In the genomic region with DNA sequence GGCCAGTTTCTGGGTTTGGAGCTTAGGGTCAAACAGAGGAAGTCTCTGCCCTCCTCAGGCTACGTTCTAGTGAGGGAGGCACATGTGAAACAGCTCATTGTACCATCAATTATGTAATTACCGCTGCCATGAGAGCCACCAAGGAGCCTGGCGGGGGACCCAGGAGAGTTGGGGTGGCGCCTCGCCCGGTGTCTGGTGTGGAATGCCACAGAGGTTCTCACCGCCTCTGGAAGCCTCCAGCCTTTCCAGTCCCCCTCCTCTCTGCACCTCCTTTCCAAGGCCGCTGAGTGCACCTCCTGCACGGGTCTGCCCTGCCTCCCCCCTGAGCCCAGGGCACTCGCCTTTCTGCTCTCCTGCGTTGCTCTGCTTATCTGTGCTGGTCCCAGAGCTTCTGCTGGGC, we compare ENCODE assay signal across 13 cellular contexts. TPM values are rescaled to one million over a fixed set of nuclear protein-coding genes. Genes with fewer than 3 reads are reported as not detected.
DNase-seq lines count a peak whose midpoint lies in the region; ATAC-seq and TF ChIP-seq lines count a peak whose summit lies in the region.
"Had no signal": no experiment of that assay in that cellular context is flagged by ENCODE, and none has a peak within 500 bp of the region (broad histone marks: within the 10 kb centered on the region; RNA-seq: fewer than 3 reads in every experiment).

No MANE protein-coding gene starts in this region.

- H3K36me3 Mint-ChIP-seq in CD4-positive, alpha-beta memory T cell, result no peaks in the 10 kb centered on the region
- no peaks in the 10 kb centered on the region for H3K36me3 Mint-ChIP-seq in WTC11
- no peaks in the 10 kb centered on the region for H3K36me3 Mint-ChIP-seq in naive thymus-derived CD8-positive, alpha-beta T cell
- H3K36me3 Mint-ChIP-seq: activated naive CD4-positive, alpha-beta T cell treated with anti-CD3 and anti-CD28 coated beads, Interleukin-2, amount 10 ng/mL, durations not matched to agents 7 days and 5 days; stimulated activated effector memory CD8-positive, alpha-beta T cell treated with anti-CD3 and anti-CD28 coated beads, Interleukin-12 subunit alpha, Interleukin-12 subunit beta, amount 100 ng/mL, for 72 hours had no signal

- no peak for ATAC-seq in WTC11
- no peak for ATAC-seq in naive thymus-derived CD8-positive, alpha-beta T cell
- no peak for ATAC-seq in HG03039 (IDR thresholded peaks at IDR 0.05; ENCODE audit: unreplicated experiment)
- ATAC-seq in GM21381 (IDR thresholded peaks at IDR 0.05; ENCODE audit: unreplicated experiment), result no peak
- no peak for ATAC-seq in GM18502 (IDR thresholded peaks at IDR 0.05; ENCODE audit: poor library complexity, unreplicated experiment)

- peaks cover 18% of the 10 kb centered on the region for H3K4me1 ChIP-seq in CD4-positive, alpha-beta memory T cell (ENCODE audit: insufficient read depth, low read length)

- CTCF ChIA-PET in CD4-positive, alpha-beta memory T cell (lab: Charles Lee; ENCODE audit: partially characterized antibody), result interaction anchor here (0.6 to 1.1 kb wide), 2 partner anchors 10 to 105 kb away, joined by 3 to 4 read pairs; no protein-coding TSS in a partner anchor
- CTCF ChIA-PET in WTC11 (lab: Charles Lee), result interaction anchor here (0.6 to 3.1 kb wide), 13 partner anchors 8 to 289 kb away, joined by 3 to 12 read pairs (median 4); partner anchors contain the start of gene RASD1

- H3K4me3 ChIP-seq in CD4-positive, alpha-beta memory T cell (ENCODE audit: low read length in 2 of 2), result no peak overlapping the region
- H3K4me3 ChIP-seq: ovary had no signal

- POLR2A ChIA-PET in CD4-positive, alpha-beta memory T cell (lab: Charles Lee; ENCODE audit: partially characterized antibody), result interaction anchor here (0.6 to 1.4 kb wide), 2 partner anchors 10 to 109 kb away, joined by 4 read pairs; no protein-coding TSS in a partner anchor
- POLR2A ChIA-PET in WTC11 (lab: Charles Lee), result no interaction called here
- POLR2A ChIA-PET in naive thymus-derived CD8-positive, alpha-beta T cell (lab: Charles Lee), result interaction anchor here (0.7 to 8.0 kb wide), 7 partner anchors 29 to 253 kb away, joined by 3 to 55 read pairs (median 3); no protein-coding TSS in a partner anchor

- no peaks in the 10 kb centered on the region for H3K36me3 ChIP-seq in CD4-positive, alpha-beta memory T cell (ENCODE audit: insufficient read depth, low read length)
- H3K36me3 ChIP-seq: ovary had no signal

- H3K27me3 ChIP-seq in CD4-positive, alpha-beta memory T cell (ENCODE audit: insufficient read depth, low read length), result no peaks in the 10 kb centered on the region
- H3K27me3 ChIP-seq: ovary had no signal

- TF ChIP-seq CTCF in 22Rv1 (IDR thresholded peaks at IDR 0.05), result no peak
- TF ChIP-seq CTCF in WTC11 (IDR thresholded peaks at IDR 0.05), result no peak

- no peaks in the 10 kb centered on the region for H3K27me3 Mint-ChIP-seq in CD4-positive, alpha-beta memory T cell
- peaks cover 29% of the 10 kb centered on the region for H3K27me3 Mint-ChIP-seq in WTC11 (ENCODE audit: low read depth)
- no peaks in the 10 kb centered on the region for H3K27me3 Mint-ChIP-seq in naive thymus-derived CD8-positive, alpha-beta T cell

- intact Hi-C loops in CD4-positive, alpha-beta memory T cell (cut with micrococcal nuclease), result no loop called here

- peak overlapping the region in 6 of 8 donors; percentile 30 to 80 (median 48) for H3K4me3 Mint-ChIP-seq in CD4-positive, alpha-beta memory T cell
- peak overlapping the region; percentile 78 for H3K4me3 Mint-ChIP-seq in WTC11
- peak overlapping the region in 9 of 10 donors; percentile 65 to 94 (median 90) for H3K4me3 Mint-ChIP-seq in naive thymus-derived CD8-positive, alpha-beta T cell
- H3K4me3 Mint-ChIP-seq: stimulated activated effector memory CD8-positive, alpha-beta T cell treated with anti-CD3 and anti-CD28 coated beads, Interleukin-12 subunit alpha, Interleukin-12 subunit beta, amount 100 ng/mL, for 72 hours had no signal

- H3K27ac ChIP-seq in 22Rv1, result peak overlapping the region; percentile 72
- H3K27ac ChIP-seq in CD4-positive, alpha-beta memory T cell (ENCODE audit: low read depth, low read length), result no peak overlapping the region

- no peak for DNase-seq in CD4-positive, alpha-beta memory T cell
- no peak for DNase-seq in WTC11 (ENCODE audit: low spot score)
- DNase-seq in naive thymus-derived CD8-positive, alpha-beta T cell, result no peak
- DNase-seq in cerebellar nuclear complex (lab: John Stamatoyannopoulos, UW), result no peak
- DNase-seq: NCI-H1105; stimulated activated CD4-positive, alpha-beta T cell treated with anti-CD3 and anti-CD28 coated beads, Interleukin-1b, Interleukin-23, amount 100 ng/mL, for 48 hours had no signal

- H3K4me1 Mint-ChIP-seq in CD4-positive, alpha-beta memory T cell, result peaks cover 5 to 32% (median 16%) of the 10 kb centered on the region in 4 donors
- peaks cover 51% of the 10 kb centered on the region for H3K4me1 Mint-ChIP-seq in WTC11
- peaks cover 30 to 57% (median 37%) of the 10 kb centered on the region in 4 donors for H3K4me1 Mint-ChIP-seq in naive thymus-derived CD8-positive, alpha-beta T cell

- peak overlapping the region in 1 of 7 donors; percentile 8 for H3K27ac Mint-ChIP-seq in CD4-positive, alpha-beta memory T cell
- H3K27ac Mint-ChIP-seq in WTC11, result 0 out of 2 replicates have a peak overlapping the region, but pooled peaks have one; percentile 41
- peak overlapping the region; percentile 71 to 95 (median 87) for H3K27ac Mint-ChIP-seq in naive thymus-derived CD8-positive, alpha-beta T cell
- H3K27ac Mint-ChIP-seq: stimulated activated effector memory CD8-positive, alpha-beta T cell treated with anti-CD3 and anti-CD28 coated beads, Interleukin-12 subunit alpha, Interleukin-12 subunit beta, amount 100 ng/mL, for 72 hours had no signal

- H3K9me3 ChIP-seq in CD4-positive, alpha-beta memory T cell (ENCODE audit: control insufficient read depth in 1 of 2, low read length in 2 of 2), result no peaks in the 10 kb centered on the region
- H3K9me3 ChIP-seq: ovary had no signal

- no peaks in the 10 kb centered on the region for H3K9me3 Mint-ChIP-seq in CD4-positive, alpha-beta memory T cell
- H3K9me3 Mint-ChIP-seq in WTC11, result no peaks in the 10 kb centered on the region
- H3K9me3 Mint-ChIP-seq in naive thymus-derived CD8-positive, alpha-beta T cell, result no peaks in the 10 kb centered on the region
- H3K9me3 Mint-ChIP-seq: activated naive CD4-positive, alpha-beta T cell treated with anti-CD3 and anti-CD28 coated beads, Interleukin-2, amount 10 ng/mL, durations not matched to agents 7 days and 5 days; stimulated activated effector memory CD8-positive, alpha-beta T cell treated with anti-CD3 and anti-CD28 coated beads, Interleukin-12 subunit alpha, Interleukin-12 subunit beta, amount 100 ng/mL, for 72 hours had no signal

TF ChIP-seq in WTC11, 78 proteins besides CTCF, POLR2A, EP300 and RAD21 (continues in another document):
- TF ChIP-seq RORB (CRISPR knock-in tag; IDR thresholded peaks at IDR 0.05) (no peak), HMGA2 (CRISPR knock-in tag; IDR thresholded peaks at IDR 0.05) (no peak), NR2C2 (CRISPR knock-in tag; IDR thresholded peaks at IDR 0.05) (no peak), TEAD1 (CRISPR knock-in tag; IDR thresholded peaks at IDR 0.05) (no peak), ZNF232 (CRISPR knock-in tag; IDR thresholded peaks at IDR 0.05) (no peak), EMX1 (CRISPR knock-in tag; IDR thresholded peaks at IDR 0.05) (no peak), NR3C1 (CRISPR knock-in tag; conservative IDR thresholded peaks at IDR 0.05; ENCODE audit: low read depth) (no peak), ZNF671 (CRISPR knock-in tag; IDR thresholded peaks at IDR 0.05) (no peak), ZNF416 (CRISPR knock-in tag; IDR thresholded peaks at IDR 0.05) (no peak), ARID4B (CRISPR knock-in tag; IDR thresholded peaks at IDR 0.05; ENCODE audit: borderline replicate concordance) (no peak), ESRRA (CRISPR knock-in tag; IDR thresholded peaks at IDR 0.05; ENCODE audit: borderline replicate concordance) (no peak)

RNA-seq across cellular contexts. Expression of gene SREBF1, which starts 51.4 kb away (rescaled TPM):
- total RNA-seq in CD4-positive, alpha-beta memory T cell, result 10 to 100 TPM in 1 of 2 experiments, 1 to 10 TPM in 1; 10.0 to 11.7 TPM
- polyA plus RNA-seq in CD4-positive, alpha-beta memory T cell, result 10 to 100 TPM in 1 of 2 donors, 1 to 10 TPM in 1; 5.0 to 15.5 TPM
- total RNA-seq in WTC11 (2021), result 72.3 to 93.7 TPM (median 76.7 TPM) in 3 replicates
- total RNA-seq in naive thymus-derived CD8-positive, alpha-beta T cell, result 10 to 100 TPM; 40.6 to 43.8 TPM
- polyA plus RNA-seq in naive thymus-derived CD8-positive, alpha-beta T cell, result 10 to 100 TPM; 16.3 to 57.0 (median 44.8) TPM
